1 cellular context compared by ENCODE assay signal in the genomic region with DNA sequence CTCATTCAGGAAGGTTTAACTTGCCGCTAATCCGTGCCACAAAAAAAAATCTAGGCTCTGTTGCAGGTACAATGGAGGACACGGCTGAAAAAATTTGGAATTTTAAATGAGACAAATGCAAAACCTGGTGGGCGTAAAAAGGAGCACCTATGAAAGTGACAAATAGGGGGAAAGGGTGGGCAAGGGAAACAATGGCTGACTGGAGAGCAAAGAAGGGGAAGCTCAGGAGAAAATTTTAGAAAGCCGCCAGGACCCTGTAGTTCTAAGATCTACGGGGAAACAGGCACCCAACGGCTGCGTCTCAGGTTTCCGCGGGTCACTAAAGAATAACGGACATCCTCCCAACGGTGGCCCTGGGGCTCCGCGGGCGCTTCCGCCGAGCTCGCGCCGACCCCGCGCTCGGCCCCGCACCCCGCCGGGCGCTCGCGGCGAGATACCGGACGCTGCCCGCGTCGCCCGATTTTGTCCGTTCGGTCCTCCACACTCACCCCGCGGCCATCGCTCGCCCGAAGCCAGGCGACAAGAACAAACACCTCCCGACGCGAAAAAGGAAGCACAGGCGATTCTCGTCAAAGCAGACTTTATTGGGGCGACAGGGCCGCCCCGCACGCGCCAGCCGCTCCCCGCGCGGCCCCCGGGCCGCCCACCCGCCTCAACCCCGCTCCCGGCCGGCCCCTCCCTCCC.
TF ChIP-seq lines count a peak whose summit lies in the region.

No MANE protein-coding gene starts in this region.

TF ChIP-seq in GM12878, 131 proteins besides CTCF, POLR2A, EP300 and RAD21 (continues in another document):
- TF ChIP-seq, protein P1, sequence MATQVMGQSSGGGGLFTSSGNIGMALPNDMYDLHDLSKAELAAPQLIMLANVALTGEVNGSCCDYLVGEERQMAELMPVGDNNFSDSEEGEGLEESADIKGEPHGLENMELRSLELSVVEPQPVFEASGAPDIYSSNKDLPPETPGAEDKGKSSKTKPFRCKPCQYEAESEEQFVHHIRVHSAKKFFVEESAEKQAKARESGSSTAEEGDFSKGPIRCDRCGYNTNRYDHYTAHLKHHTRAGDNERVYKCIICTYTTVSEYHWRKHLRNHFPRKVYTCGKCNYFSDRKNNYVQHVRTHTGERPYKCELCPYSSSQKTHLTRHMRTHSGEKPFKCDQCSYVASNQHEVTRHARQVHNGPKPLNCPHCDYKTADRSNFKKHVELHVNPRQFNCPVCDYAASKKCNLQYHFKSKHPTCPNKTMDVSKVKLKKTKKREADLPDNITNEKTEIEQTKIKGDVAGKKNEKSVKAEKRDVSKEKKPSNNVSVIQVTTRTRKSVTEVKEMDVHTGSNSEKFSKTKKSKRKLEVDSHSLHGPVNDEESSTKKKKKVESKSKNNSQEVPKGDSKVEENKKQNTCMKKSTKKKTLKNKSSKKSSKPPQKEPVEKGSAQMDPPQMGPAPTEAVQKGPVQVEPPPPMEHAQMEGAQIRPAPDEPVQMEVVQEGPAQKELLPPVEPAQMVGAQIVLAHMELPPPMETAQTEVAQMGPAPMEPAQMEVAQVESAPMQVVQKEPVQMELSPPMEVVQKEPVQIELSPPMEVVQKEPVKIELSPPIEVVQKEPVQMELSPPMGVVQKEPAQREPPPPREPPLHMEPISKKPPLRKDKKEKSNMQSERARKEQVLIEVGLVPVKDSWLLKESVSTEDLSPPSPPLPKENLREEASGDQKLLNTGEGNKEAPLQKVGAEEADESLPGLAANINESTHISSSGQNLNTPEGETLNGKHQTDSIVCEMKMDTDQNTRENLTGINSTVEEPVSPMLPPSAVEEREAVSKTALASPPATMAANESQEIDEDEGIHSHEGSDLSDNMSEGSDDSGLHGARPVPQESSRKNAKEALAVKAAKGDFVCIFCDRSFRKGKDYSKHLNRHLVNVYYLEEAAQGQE (IDR thresholded peaks at IDR 0.05; ENCODE audit: low read depth, low read length) = no peak
- 0 out of 2 replicates have a peak, but pooled peaks have one; percentile 13 for TF ChIP-seq RUNX3 (IDR thresholded peaks at IDR 0.05; ENCODE audit: low read length)
- peak; percentile 58 for TF ChIP-seq SIX5 (IDR thresholded peaks at IDR 0.05; ENCODE audit: low read depth, low read length, severe bottlenecking)
- TF ChIP-seq, protein P2, sequence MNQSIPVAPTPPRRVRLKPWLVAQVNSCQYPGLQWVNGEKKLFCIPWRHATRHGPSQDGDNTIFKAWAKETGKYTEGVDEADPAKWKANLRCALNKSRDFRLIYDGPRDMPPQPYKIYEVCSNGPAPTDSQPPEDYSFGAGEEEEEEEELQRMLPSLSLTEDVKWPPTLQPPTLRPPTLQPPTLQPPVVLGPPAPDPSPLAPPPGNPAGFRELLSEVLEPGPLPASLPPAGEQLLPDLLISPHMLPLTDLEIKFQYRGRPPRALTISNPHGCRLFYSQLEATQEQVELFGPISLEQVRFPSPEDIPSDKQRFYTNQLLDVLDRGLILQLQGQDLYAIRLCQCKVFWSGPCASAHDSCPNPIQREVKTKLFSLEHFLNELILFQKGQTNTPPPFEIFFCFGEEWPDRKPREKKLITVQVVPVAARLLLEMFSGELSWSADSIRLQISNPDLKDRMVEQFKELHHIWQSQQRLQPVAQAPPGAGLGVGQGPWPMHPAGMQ (IDR thresholded peaks at IDR 0.05; ENCODE audit: borderline replicate concordance) = no peak
- TF ChIP-seq ZNF207 (IDR thresholded peaks at IDR 0.05; ENCODE audit: borderline replicate concordance) = peak; percentile 44; the same call in 1 of the 2 replicates
- TF ChIP-seq GABPA (IDR thresholded peaks at IDR 0.05; ENCODE audit: low read depth) = peak; percentile 88
- peak; percentile 91; the same call in 1 of the 2 replicates for TF ChIP-seq SMARCA5 (IDR thresholded peaks at IDR 0.05)
- 0 out of 2 replicates have a peak, but pooled peaks have one; percentile 60 for TF ChIP-seq ZNF217 (IDR thresholded peaks at IDR 0.05)
- no peak for TF ChIP-seq PAX8 (IDR thresholded peaks at IDR 0.05)
- TF ChIP-seq POLR2AphosphoS2 (IDR thresholded peaks at IDR 0.05; ENCODE audit: low read depth, low read length) = no peak; the same call in 1 of the 2 replicates
- TF ChIP-seq, protein P3, sequence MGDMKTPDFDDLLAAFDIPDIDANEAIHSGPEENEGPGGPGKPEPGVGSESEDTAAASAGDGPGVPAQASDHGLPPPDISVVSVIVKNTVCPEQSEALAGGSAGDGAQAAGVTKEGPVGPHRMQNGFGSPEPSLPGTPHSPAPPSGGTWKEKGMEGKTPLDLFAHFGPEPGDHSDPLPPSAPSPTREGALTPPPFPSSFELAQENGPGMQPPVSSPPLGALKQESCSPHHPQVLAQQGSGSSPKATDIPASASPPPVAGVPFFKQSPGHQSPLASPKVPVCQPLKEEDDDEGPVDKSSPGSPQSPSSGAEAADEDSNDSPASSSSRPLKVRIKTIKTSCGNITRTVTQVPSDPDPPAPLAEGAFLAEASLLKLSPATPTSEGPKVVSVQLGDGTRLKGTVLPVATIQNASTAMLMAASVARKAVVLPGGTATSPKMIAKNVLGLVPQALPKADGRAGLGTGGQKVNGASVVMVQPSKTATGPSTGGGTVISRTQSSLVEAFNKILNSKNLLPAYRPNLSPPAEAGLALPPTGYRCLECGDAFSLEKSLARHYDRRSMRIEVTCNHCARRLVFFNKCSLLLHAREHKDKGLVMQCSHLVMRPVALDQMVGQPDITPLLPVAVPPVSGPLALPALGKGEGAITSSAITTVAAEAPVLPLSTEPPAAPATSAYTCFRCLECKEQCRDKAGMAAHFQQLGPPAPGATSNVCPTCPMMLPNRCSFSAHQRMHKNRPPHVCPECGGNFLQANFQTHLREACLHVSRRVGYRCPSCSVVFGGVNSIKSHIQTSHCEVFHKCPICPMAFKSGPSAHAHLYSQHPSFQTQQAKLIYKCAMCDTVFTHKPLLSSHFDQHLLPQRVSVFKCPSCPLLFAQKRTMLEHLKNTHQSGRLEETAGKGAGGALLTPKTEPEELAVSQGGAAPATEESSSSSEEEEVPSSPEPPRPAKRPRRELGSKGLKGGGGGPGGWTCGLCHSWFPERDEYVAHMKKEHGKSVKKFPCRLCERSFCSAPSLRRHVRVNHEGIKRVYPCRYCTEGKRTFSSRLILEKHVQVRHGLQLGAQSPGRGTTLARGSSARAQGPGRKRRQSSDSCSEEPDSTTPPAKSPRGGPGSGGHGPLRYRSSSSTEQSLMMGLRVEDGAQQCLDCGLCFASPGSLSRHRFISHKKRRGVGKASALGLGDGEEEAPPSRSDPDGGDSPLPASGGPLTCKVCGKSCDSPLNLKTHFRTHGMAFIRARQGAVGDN (IDR thresholded peaks at IDR 0.05) = no peak
- TF ChIP-seq, protein P4, sequence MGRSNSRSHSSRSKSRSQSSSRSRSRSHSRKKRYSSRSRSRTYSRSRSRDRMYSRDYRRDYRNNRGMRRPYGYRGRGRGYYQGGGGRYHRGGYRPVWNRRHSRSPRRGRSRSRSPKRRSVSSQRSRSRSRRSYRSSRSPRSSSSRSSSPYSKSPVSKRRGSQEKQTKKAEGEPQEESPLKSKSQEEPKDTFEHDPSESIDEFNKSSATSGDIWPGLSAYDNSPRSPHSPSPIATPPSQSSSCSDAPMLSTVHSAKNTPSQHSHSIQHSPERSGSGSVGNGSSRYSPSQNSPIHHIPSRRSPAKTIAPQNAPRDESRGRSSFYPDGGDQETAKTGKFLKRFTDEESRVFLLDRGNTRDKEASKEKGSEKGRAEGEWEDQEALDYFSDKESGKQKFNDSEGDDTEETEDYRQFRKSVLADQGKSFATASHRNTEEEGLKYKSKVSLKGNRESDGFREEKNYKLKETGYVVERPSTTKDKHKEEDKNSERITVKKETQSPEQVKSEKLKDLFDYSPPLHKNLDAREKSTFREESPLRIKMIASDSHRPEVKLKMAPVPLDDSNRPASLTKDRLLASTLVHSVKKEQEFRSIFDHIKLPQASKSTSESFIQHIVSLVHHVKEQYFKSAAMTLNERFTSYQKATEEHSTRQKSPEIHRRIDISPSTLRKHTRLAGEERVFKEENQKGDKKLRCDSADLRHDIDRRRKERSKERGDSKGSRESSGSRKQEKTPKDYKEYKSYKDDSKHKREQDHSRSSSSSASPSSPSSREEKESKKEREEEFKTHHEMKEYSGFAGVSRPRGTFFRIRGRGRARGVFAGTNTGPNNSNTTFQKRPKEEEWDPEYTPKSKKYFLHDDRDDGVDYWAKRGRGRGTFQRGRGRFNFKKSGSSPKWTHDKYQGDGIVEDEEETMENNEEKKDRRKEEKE (IDR thresholded peaks at IDR 0.05) = 0 out of 2 replicates have a peak, but pooled peaks have one; percentile 17
- peak; percentile 68 for TF ChIP-seq IKZF1 (conservative IDR thresholded peaks at IDR 0.05)
- TF ChIP-seq TARDBP (IDR thresholded peaks at IDR 0.05; ENCODE audit: borderline replicate concordance) = no peak
- TF ChIP-seq YY1 (IDR thresholded peaks at IDR 0.05; ENCODE audit: low read depth, low read length) = peak; percentile 80
- TF ChIP-seq MEF2A (IDR thresholded peaks at IDR 0.05; ENCODE audit: insufficient read depth, low read depth, low read length) = peak; percentile 20; the same call in 1 of the 2 replicates
- peak; percentile 40; the same call in 1 of the 2 replicates for TF ChIP-seq CHD2 (IDR thresholded peaks at IDR 0.05; ENCODE audit: borderline replicate concordance, low read depth, low read length)
- TF ChIP-seq STAT1 (conservative IDR thresholded peaks at IDR 0.05) = 0 out of 2 replicates have a peak, but pooled peaks have one; percentile 43
- TF ChIP-seq, protein P5, sequence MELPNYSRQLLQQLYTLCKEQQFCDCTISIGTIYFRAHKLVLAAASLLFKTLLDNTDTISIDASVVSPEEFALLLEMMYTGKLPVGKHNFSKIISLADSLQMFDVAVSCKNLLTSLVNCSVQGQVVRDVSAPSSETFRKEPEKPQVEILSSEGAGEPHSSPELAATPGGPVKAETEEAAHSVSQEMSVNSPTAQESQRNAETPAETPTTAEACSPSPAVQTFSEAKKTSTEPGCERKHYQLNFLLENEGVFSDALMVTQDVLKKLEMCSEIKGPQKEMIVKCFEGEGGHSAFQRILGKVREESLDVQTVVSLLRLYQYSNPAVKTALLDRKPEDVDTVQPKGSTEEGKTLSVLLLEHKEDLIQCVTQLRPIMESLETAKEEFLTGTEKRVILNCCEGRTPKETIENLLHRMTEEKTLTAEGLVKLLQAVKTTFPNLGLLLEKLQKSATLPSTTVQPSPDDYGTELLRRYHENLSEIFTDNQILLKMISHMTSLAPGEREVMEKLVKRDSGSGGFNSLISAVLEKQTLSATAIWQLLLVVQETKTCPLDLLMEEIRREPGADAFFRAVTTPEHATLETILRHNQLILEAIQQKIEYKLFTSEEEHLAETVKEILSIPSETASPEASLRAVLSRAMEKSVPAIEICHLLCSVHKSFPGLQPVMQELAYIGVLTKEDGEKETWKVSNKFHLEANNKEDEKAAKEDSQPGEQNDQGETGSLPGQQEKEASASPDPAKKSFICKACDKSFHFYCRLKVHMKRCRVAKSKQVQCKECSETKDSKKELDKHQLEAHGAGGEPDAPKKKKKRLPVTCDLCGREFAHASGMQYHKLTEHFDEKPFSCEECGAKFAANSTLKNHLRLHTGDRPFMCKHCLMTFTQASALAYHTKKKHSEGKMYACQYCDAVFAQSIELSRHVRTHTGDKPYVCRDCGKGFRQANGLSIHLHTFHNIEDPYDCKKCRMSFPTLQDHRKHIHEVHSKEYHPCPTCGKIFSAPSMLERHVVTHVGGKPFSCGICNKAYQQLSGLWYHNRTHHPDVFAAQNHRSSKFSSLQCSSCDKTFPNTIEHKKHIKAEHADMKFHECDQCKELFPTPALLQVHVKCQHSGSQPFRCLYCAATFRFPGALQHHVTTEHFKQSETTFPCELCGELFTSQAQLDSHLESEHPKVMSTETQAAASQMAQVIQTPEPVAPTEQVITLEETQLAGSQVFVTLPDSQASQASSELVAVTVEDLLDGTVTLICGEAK (IDR thresholded peaks at IDR 0.05; ENCODE audit: borderline replicate concordance) = peak; percentile 89
- TF ChIP-seq, protein P6, sequence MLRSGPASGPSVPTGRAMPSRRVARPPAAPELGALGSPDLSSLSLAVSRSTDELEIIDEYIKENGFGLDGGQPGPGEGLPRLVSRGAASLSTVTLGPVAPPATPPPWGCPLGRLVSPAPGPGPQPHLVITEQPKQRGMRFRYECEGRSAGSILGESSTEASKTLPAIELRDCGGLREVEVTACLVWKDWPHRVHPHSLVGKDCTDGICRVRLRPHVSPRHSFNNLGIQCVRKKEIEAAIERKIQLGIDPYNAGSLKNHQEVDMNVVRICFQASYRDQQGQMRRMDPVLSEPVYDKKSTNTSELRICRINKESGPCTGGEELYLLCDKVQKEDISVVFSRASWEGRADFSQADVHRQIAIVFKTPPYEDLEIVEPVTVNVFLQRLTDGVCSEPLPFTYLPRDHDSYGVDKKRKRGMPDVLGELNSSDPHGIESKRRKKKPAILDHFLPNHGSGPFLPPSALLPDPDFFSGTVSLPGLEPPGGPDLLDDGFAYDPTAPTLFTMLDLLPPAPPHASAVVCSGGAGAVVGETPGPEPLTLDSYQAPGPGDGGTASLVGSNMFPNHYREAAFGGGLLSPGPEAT (IDR thresholded peaks at IDR 0.05; ENCODE audit: low read depth) = peak; percentile 75
- 0 out of 2 replicates have a peak, but pooled peaks have one; percentile 37 for TF ChIP-seq NBN (IDR thresholded peaks at IDR 0.05)
- TF ChIP-seq WRNIP1 (IDR thresholded peaks at IDR 0.05; ENCODE audit: borderline replicate concordance, low read depth, low read length) = 0 out of 2 replicates have a peak, but pooled peaks have one; percentile 67
- TF ChIP-seq DPF2 (IDR thresholded peaks at IDR 0.05) = peak; percentile 65; the same call in 1 of the 2 replicates
- peak; percentile 81; the same call in 1 of the 2 replicates for TF ChIP-seq TAF1 (IDR thresholded peaks at IDR 0.05; ENCODE audit: borderline replicate concordance, low read depth, low read length)
- peak; percentile 15; the same call in 1 of the 2 replicates for TF ChIP-seq SIN3A (IDR thresholded peaks at IDR 0.05; ENCODE audit: low read depth, low read length)
- TF ChIP-seq, protein P7, sequence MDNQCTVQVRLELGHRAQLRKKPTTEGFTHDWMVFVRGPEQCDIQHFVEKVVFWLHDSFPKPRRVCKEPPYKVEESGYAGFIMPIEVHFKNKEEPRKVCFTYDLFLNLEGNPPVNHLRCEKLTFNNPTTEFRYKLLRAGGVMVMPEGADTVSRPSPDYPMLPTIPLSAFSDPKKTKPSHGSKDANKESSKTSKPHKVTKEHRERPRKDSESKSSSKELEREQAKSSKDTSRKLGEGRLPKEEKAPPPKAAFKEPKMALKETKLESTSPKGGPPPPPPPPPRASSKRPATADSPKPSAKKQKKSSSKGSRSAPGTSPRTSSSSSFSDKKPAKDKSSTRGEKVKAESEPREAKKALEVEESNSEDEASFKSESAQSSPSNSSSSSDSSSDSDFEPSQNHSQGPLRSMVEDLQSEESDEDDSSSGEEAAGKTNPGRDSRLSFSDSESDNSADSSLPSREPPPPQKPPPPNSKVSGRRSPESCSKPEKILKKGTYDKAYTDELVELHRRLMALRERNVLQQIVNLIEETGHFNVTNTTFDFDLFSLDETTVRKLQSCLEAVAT (IDR thresholded peaks at IDR 0.05) = 0 out of 2 replicates have a peak, but pooled peaks have one; percentile 20
- no peak for TF ChIP-seq CEBPB (IDR thresholded peaks at IDR 0.05; ENCODE audit: borderline replicate concordance in 1 of 2, low read depth in 2 of 2, low read length in 2 of 2)
- TF ChIP-seq, protein P8, sequence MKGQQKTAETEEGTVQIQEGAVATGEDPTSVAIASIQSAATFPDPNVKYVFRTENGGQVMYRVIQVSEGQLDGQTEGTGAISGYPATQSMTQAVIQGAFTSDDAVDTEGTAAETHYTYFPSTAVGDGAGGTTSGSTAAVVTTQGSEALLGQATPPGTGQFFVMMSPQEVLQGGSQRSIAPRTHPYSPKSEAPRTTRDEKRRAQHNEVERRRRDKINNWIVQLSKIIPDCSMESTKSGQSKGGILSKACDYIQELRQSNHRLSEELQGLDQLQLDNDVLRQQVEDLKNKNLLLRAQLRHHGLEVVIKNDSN (IDR thresholded peaks at IDR 0.05; ENCODE audit: borderline replicate concordance, extremely low read length, insufficient read depth, low read depth, low read length) = no peak
- peak; percentile 70 for TF ChIP-seq GATAD2B (conservative IDR thresholded peaks at IDR 0.05; ENCODE audit: low read depth)
- TF ChIP-seq TCF12 (IDR thresholded peaks at IDR 0.05; ENCODE audit: low read depth, low read length) = 0 out of 2 replicates have a peak, but pooled peaks have one; percentile 49
- no peak for TF ChIP-seq KLF5 (IDR thresholded peaks at IDR 0.05; ENCODE audit: partially characterized antibody)
- 0 out of 2 replicates have a peak, but pooled peaks have one; percentile 45 for TF ChIP-seq ZNF24 (IDR thresholded peaks at IDR 0.05)
